Comparison of ENCODE assay signal across 8 cellular contexts in the genomic region with DNA sequence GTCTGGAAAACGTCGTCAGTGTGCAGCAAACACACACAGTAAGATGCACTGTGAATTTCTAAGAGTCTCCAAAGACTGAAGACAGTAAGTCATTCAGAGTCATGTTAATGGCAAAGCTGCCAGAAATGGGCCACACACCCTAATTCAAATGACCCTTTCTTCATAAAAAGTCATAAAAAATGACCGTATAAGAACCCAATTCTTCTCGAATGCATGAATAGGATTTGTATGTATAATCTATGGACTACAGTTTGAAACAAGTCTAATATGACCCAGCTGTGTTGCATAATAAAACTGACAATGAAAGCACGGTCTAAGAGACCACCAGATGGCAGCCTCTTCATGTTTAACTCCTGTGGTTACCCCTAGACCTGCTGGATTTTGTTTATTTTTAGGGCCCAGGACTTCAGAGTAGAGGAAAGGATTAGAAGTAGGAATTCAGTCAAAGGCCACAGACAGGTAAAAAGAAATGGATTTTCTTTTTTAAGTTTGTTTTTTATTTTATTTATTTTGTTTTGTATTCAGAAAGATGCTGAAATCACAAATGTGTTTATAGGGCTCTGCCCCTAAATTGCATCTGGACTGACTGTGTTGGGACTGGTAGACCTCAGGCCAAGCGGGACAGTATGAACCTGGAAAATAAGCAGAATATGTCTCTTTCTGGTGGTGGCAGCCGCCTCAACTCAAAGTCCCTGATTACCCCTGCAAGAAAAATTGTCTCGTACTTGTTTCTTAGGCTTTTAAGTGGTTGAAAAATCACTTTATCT. TPM values are rescaled to one million over a fixed set of nuclear protein-coding genes. Genes with fewer than 3 reads are reported as not detected.
DNase-seq lines count a peak whose midpoint lies in the region; ATAC-seq and TF ChIP-seq lines count a peak whose summit lies in the region.
"Had no signal": no experiment of that assay in that cellular context is flagged by ENCODE, and none has a peak within 500 bp of the region (broad histone marks: within the 10 kb centered on the region; RNA-seq: fewer than 3 reads in every experiment).

No MANE protein-coding gene starts in this region.

- H3K27ac ChIP-seq in hepatocyte: no peak overlapping the region

- H2AFZ ChIP-seq in hepatocyte: no peak overlapping the region

- no peaks in the 10 kb centered on the region for H3K9me3 ChIP-seq in hepatocyte (ENCODE audit: low read depth)

- H3K27me3 ChIP-seq in hepatocyte: no peaks in the 10 kb centered on the region

- WGBS in hepatocyte (ENCODE audit: low lambda C conversion rate, missing lambda C conversion rate): 30% methylated on average over 8 of the region's 8 CpGs

- H3K36me3 Mint-ChIP-seq in stimulated activated naive B cell treated with anti-CD40 and anti-IgM and Interleukin-4, amounts not matched to agents 10 μg/mL and 1 μg/mL and 100 μg/mL, for 72 hours: no peaks in the 10 kb centered on the region
- H3K36me3 Mint-ChIP-seq: activated naive CD8-positive, alpha-beta T cell had no signal

- H3K27me3 Mint-ChIP-seq in stimulated activated naive B cell treated with anti-CD40 and anti-IgM and Interleukin-4, amounts not matched to agents 10 μg/mL and 1 μg/mL and 100 μg/mL, for 72 hours: no peaks in the 10 kb centered on the region
- H3K27me3 Mint-ChIP-seq: activated naive CD8-positive, alpha-beta T cell had no signal

- TF ChIP-seq CTCF in GM12873 (IDR thresholded peaks at IDR 0.05; ENCODE audit: insufficient read depth, low read depth, low read length, missing control alignments) (peak; percentile 55), hepatocyte (IDR thresholded peaks at IDR 0.05; ENCODE audit: poor library complexity) (peak; percentile 99)

- H3K9me2 ChIP-seq in hepatocyte (replicated peaks; ENCODE audit: insufficient read depth): no peaks in the 10 kb centered on the region

- no peak overlapping the region for H3K4me3 Mint-ChIP-seq in stimulated activated naive B cell treated with anti-CD40 and anti-IgM and Interleukin-4, amounts not matched to agents 10 μg/mL and 1 μg/mL and 100 μg/mL, for 72 hours
- H3K4me3 Mint-ChIP-seq: activated naive CD8-positive, alpha-beta T cell had no signal

- no peaks in the 10 kb centered on the region for H3K36me3 ChIP-seq in hepatocyte (replicated peaks; ENCODE audit: insufficient read depth, low read depth)

- peaks cover 2 to 6% of the 10 kb centered on the region in 2 donors for H3K9me3 Mint-ChIP-seq in stimulated activated naive B cell treated with anti-CD40 and anti-IgM and Interleukin-4, amounts not matched to agents 10 μg/mL and 1 μg/mL and 100 μg/mL, for 72 hours

- no peak overlapping the region for H3K27ac Mint-ChIP-seq in stimulated activated naive B cell treated with anti-CD40 and anti-IgM and Interleukin-4, amounts not matched to agents 10 μg/mL and 1 μg/mL and 100 μg/mL, for 72 hours
- H3K27ac Mint-ChIP-seq: activated naive CD8-positive, alpha-beta T cell had no signal

- H4K20me1 ChIP-seq in hepatocyte (ENCODE audit: insufficient read depth, poor library complexity, severe bottlenecking): no peaks in the 10 kb centered on the region

- no peak overlapping the region for H3K4me3 ChIP-seq in hepatocyte

- DNase-seq in NCI-H2107 (lab: John Stamatoyannopoulos, UW) (peak; percentile 14), amniotic epithelial cell (ENCODE audit: low read depth) (peak; percentile 66), hepatocyte (ENCODE audit: low spot score) (peak; percentile 80)
- DNase-seq in stimulated activated naive B cell treated with anti-CD40 and anti-IgM and Interleukin-4, amounts not matched to agents 10 μg/mL and 1 μg/mL and 100 μg/mL, for 72 hours: no peak
- no peak for DNase-seq in effector CD4-positive, alpha-beta T cell

- no peaks in the 10 kb centered on the region for H3K4me1 ChIP-seq in hepatocyte (ENCODE audit: insufficient read depth)

- peak overlapping the region; percentile 29 for H3K4me2 ChIP-seq in hepatocyte

- no peaks in the 10 kb centered on the region for H3K79me2 ChIP-seq in hepatocyte

- H3K4me1 Mint-ChIP-seq in stimulated activated naive B cell treated with anti-CD40 and anti-IgM and Interleukin-4, amounts not matched to agents 10 μg/mL and 1 μg/mL and 100 μg/mL, for 72 hours: no peaks in the 10 kb centered on the region

- peak; percentile 89 for ATAC-seq in HG02798 (IDR thresholded peaks at IDR 0.05; ENCODE audit: poor library complexity, unreplicated experiment)
- ATAC-seq in stimulated activated naive B cell treated with anti-CD40 and anti-IgM and Interleukin-4, amounts not matched to agents 10 μg/mL and 1 μg/mL and 100 μg/mL, for 72 hours (replicated peaks): peak; percentile 60 to 64

RNA-seq across cellular contexts. Expression of a gene that starts 32.1 kb away (rescaled TPM):
- total RNA-seq in hepatocyte: 36.6 and 41.9 TPM in 2 replicates
- 37.8 and 39.6 TPM in 2 replicates for polyA plus RNA-seq in hepatocyte

Comparison
In these comparisons a context has a peak if more than half of its experiments do, and no peak if none do; other contexts are left out.
1. DNase-seq: peak in NCI-H2107 (single experiment), amniotic epithelial cell (single experiment) and hepatocyte (single experiment); none in stimulated activated naive B cell treated with anti-CD40 and anti-IgM and Interleukin-4, amounts not matched to agents 10 μg/mL and 1 μg/mL and 100 μg/mL, for 72 hours (single experiment) and effector CD4-positive, alpha-beta T cell (single experiment).